ENCODE assay signal across 2 cellular contexts in the genomic region with DNA sequence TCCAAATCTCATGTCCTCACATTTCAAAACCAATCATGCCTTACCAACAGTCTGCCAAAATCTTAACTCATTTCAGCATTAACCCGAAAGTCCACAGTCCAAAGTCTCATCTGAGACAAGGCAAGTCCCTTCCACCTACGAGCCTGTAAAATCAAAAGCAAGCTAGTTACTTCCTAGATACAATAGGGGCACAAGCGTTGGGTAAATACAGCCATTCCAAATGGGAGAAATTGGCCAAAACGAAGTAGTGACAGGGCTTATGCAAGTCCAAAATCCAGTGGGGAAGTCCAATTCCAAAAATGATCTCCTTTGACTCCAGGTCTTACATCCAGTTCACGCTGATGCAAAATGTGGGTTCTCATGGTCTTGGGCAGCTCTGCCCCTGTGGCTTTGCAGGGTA. TPM values are rescaled to one million over a fixed set of nuclear protein-coding genes. Genes with fewer than 3 reads are reported as not detected.
"Had no signal": no experiment of that assay in that cellular context is flagged by ENCODE, and none has a peak within 500 bp of the region (broad histone marks: within the 10 kb centered on the region; RNA-seq: fewer than 3 reads in every experiment).

No MANE protein-coding gene starts in this region.

RNA-seq across cellular contexts. Expression of a gene that starts 54.5 kb away (rescaled TPM):
- total RNA-seq: G401, GM12878 had no signal
- polyA plus RNA-seq: GM12878 had no signal
